In the genomic region with DNA sequence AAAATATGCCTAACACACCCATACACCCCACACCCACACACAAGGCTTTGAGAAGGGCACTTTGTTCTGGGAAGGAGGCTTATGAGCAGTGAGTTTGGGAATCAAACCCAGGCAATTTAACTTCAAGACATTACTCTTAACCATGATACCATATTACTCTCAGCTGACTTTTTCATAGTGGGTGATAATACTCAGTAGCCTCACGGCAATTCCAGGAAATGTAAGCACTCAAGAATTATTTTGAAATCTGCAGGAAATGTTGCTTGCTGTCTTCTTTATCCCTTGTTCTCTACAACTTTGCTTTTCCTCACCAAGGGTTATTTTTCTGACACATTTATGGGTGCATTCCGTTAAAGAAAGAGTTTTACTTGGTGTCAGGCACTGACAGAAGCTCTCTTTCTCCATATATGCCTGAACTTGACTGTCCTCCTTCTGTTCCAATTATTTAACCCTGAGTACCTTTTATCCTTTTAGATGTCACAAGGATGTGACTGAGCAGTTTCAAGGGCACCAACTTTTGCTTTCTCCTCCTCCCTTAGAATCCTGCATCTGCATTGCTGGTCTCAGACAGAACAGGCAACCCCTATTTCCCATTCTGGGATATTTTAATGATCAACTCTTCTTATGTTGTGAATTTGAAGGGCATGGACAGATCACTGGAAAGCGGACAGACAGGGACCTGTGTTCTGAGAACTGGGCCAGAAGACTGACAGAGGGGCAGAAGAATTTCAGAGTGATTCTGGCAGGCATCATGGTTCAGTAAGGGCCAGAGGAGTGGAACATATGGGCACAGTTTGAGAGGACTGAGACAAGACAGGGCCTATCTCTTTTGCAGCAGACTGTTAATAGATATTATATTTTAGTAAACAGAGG, we compare ENCODE assay signal across 11 cellular contexts. TPM values are rescaled to one million over a fixed set of nuclear protein-coding genes. Genes with fewer than 3 reads are reported as not detected.
A peak's percentile ranks its signal among the peaks of the same experiment; 100 is the strongest.
DNase-seq lines count a peak whose midpoint lies in the region; ATAC-seq and TF ChIP-seq lines count a peak whose summit lies in the region.
"Not testable (repeated sequence)": the region's sequence is repeated elsewhere in the genome, so short reads cannot be mapped to it uniquely, and the experiment has no call there.
"Had no signal": no experiment of that assay in that cellular context is flagged by ENCODE, and none has a peak within 500 bp of the region (broad histone marks: within the 10 kb centered on the region; RNA-seq: fewer than 3 reads in every experiment).

No MANE protein-coding gene starts in this region.

- POLR2A ChIA-PET in HEK293 (lab: Yijun Ruan, JAX); activated CD4-positive, alpha-beta T cell treated with anti-CD3 and anti-CD28 coated beads, Interleukin-2, amount 10 ng/mL, durations not matched to agents 7 days and 5 days (lab: Charles Lee): not testable (repeated sequence)

- TF ChIP-seq CTCF in HEK293 (tag by site-specific recombination; IDR thresholded peaks at IDR 0.05) = not testable (repeated sequence)

- not testable (repeated sequence) for H3K4me1 ChIP-seq in HEK293 (ENCODE audit: control insufficient read depth, insufficient read depth, low read length)

- peak overlapping the region; percentile 66 for H3K27ac Mint-ChIP-seq in T-helper 1 cell treated with Interleukin-12 subunit alpha and Interleukin-12 subunit beta and Interleukin-4 antibody, amounts not matched to agents 30 μg/mL and 1 μg/mL, for 36 hours
- H3K27ac Mint-ChIP-seq in activated CD4-positive, alpha-beta T cell treated with anti-CD3 and anti-CD28 coated beads, Interleukin-2, amount 10 ng/mL, durations not matched to agents 7 days and 5 days = peak overlapping the region; percentile 79
- peak overlapping the region; percentile 64 for H3K27ac Mint-ChIP-seq in activated T-cell treated with anti-CD3 and anti-CD28 coated beads, Interleukin-2, amount 50 U/mL, for 72 hours
- H3K27ac Mint-ChIP-seq in activated naive CD8-positive, alpha-beta T cell = peak overlapping the region; percentile 28
- H3K27ac Mint-ChIP-seq in stimulated activated memory B cell treated with anti-CD40 and anti-IgM and Interleukin-4, amounts not matched to agents 10 μg/mL and 1 μg/mL and 100 μg/mL, for 72 hours = peak overlapping the region; percentile 2

- not testable (repeated sequence) for H3K27me3 Mint-ChIP-seq in T-helper 1 cell treated with Interleukin-12 subunit alpha and Interleukin-12 subunit beta and Interleukin-4 antibody, amounts not matched to agents 30 μg/mL and 1 μg/mL, for 36 hours (ENCODE audit: low read depth); activated T-cell treated with anti-CD3 and anti-CD28 coated beads, Interleukin-2, amount 50 U/mL, for 72 hours (ENCODE audit: low read depth); activated naive CD8-positive, alpha-beta T cell; stimulated activated memory B cell treated with anti-CD40 and anti-IgM and Interleukin-4, amounts not matched to agents 10 μg/mL and 1 μg/mL and 100 μg/mL, for 72 hours
- H3K27me3 Mint-ChIP-seq in activated CD4-positive, alpha-beta T cell treated with anti-CD3 and anti-CD28 coated beads, Interleukin-2, amount 10 ng/mL, durations not matched to agents 7 days and 5 days = peaks cover 17% of the 10 kb centered on the region

- H3K4me3 ChIP-seq in HEK293 (ENCODE audit: low read depth, low read length) = not testable (repeated sequence)

- H3K36me3 Mint-ChIP-seq in T-helper 1 cell treated with Interleukin-12 subunit alpha and Interleukin-12 subunit beta and Interleukin-4 antibody, amounts not matched to agents 30 μg/mL and 1 μg/mL, for 36 hours (ENCODE audit: low read depth); activated CD4-positive, alpha-beta T cell treated with anti-CD3 and anti-CD28 coated beads, Interleukin-2, amount 10 ng/mL, durations not matched to agents 7 days and 5 days (ENCODE audit: low read depth); activated T-cell treated with anti-CD3 and anti-CD28 coated beads, Interleukin-2, amount 50 U/mL, for 72 hours (ENCODE audit: insufficient read depth in 2 of 2); activated naive CD8-positive, alpha-beta T cell; stimulated activated memory B cell treated with anti-CD40 and anti-IgM and Interleukin-4, amounts not matched to agents 10 μg/mL and 1 μg/mL and 100 μg/mL, for 72 hours: not testable (repeated sequence)

- H3K4me1 Mint-ChIP-seq in T-helper 1 cell treated with Interleukin-12 subunit alpha and Interleukin-12 subunit beta and Interleukin-4 antibody, amounts not matched to agents 30 μg/mL and 1 μg/mL, for 36 hours (ENCODE audit: low read depth) = peaks cover 21% of the 10 kb centered on the region
- peaks cover 27% of the 10 kb centered on the region for H3K4me1 Mint-ChIP-seq in activated CD4-positive, alpha-beta T cell treated with anti-CD3 and anti-CD28 coated beads, Interleukin-2, amount 10 ng/mL, durations not matched to agents 7 days and 5 days
- H3K4me1 Mint-ChIP-seq in activated T-cell treated with anti-CD3 and anti-CD28 coated beads, Interleukin-2, amount 50 U/mL, for 72 hours (ENCODE audit: low read depth) = peaks cover 17% of the 10 kb centered on the region
- H3K4me1 Mint-ChIP-seq in activated naive CD8-positive, alpha-beta T cell (ENCODE audit: low read depth) = peaks cover 23% of the 10 kb centered on the region
- H3K4me1 Mint-ChIP-seq in stimulated activated memory B cell treated with anti-CD40 and anti-IgM and Interleukin-4, amounts not matched to agents 10 μg/mL and 1 μg/mL and 100 μg/mL, for 72 hours = not testable (repeated sequence)

- H3K36me3 ChIP-seq in HEK293 (ENCODE audit: control insufficient read depth in 2 of 2, insufficient read depth in 1 of 2, low read length in 2 of 2) = not testable (repeated sequence)

- not testable (repeated sequence) for H3K27ac ChIP-seq in HEK293 (ENCODE audit: extremely low read depth, low read depth, low read length)

- not testable (repeated sequence) for H3K9me3 Mint-ChIP-seq in T-helper 1 cell treated with Interleukin-12 subunit alpha and Interleukin-12 subunit beta and Interleukin-4 antibody, amounts not matched to agents 30 μg/mL and 1 μg/mL, for 36 hours; activated CD4-positive, alpha-beta T cell treated with anti-CD3 and anti-CD28 coated beads, Interleukin-2, amount 10 ng/mL, durations not matched to agents 7 days and 5 days; activated T-cell treated with anti-CD3 and anti-CD28 coated beads, Interleukin-2, amount 50 U/mL, for 72 hours; activated naive CD8-positive, alpha-beta T cell (ENCODE audit: low read depth); stimulated activated memory B cell treated with anti-CD40 and anti-IgM and Interleukin-4, amounts not matched to agents 10 μg/mL and 1 μg/mL and 100 μg/mL, for 72 hours

- peak overlapping the region; percentile 51 for H3K4me3 Mint-ChIP-seq in T-helper 1 cell treated with Interleukin-12 subunit alpha and Interleukin-12 subunit beta and Interleukin-4 antibody, amounts not matched to agents 30 μg/mL and 1 μg/mL, for 36 hours
- H3K4me3 Mint-ChIP-seq in activated CD4-positive, alpha-beta T cell treated with anti-CD3 and anti-CD28 coated beads, Interleukin-2, amount 10 ng/mL, durations not matched to agents 7 days and 5 days = peak overlapping the region; percentile 26
- peak overlapping the region; percentile 4 to 62 for H3K4me3 Mint-ChIP-seq in activated T-cell treated with anti-CD3 and anti-CD28 coated beads, Interleukin-2, amount 50 U/mL, for 72 hours
- H3K4me3 Mint-ChIP-seq in activated naive CD8-positive, alpha-beta T cell; stimulated activated memory B cell treated with anti-CD40 and anti-IgM and Interleukin-4, amounts not matched to agents 10 μg/mL and 1 μg/mL and 100 μg/mL, for 72 hours: not testable (repeated sequence)

- peak; percentile 36 to 49 for ATAC-seq in activated T-cell treated with anti-CD3 and anti-CD28 coated beads, Interleukin-2, amount 50 U/mL, for 72 hours (replicated peaks in 1 of 2)
- not testable (repeated sequence) for ATAC-seq in stimulated activated memory B cell treated with anti-CD40 and anti-IgM and Interleukin-4, amounts not matched to agents 10 μg/mL and 1 μg/mL and 100 μg/mL, for 72 hours

- CTCF ChIA-PET in HEK293 (lab: Yijun Ruan, JAX); activated CD4-positive, alpha-beta T cell treated with anti-CD3 and anti-CD28 coated beads, Interleukin-2, amount 10 ng/mL, durations not matched to agents 7 days and 5 days (lab: Charles Lee): not testable (repeated sequence)

- H3K9me3 ChIP-seq in HEK293 (ENCODE audit: control insufficient read depth, insufficient read depth, low read depth, low read length) = not testable (repeated sequence)

- DNase-seq in activated CD4-positive, alpha-beta T cell treated with anti-CD3 and anti-CD28 coated beads, Interleukin-2, amount 10 ng/mL, durations not matched to agents 7 days and 5 days = peak; percentile 12
- not testable (repeated sequence) for DNase-seq in activated T-cell treated with anti-CD3 and anti-CD28 coated beads, Interleukin-2, amount 50 U/mL, for 72 hours
- peak; percentile 71 for DNase-seq in cerebellar cortex (ENCODE audit: low spot score)

TF ChIP-seq in HEK293, 187 proteins besides CTCF, POLR2A, EP300 and RAD21:
- TF ChIP-seq, protein P1, sequence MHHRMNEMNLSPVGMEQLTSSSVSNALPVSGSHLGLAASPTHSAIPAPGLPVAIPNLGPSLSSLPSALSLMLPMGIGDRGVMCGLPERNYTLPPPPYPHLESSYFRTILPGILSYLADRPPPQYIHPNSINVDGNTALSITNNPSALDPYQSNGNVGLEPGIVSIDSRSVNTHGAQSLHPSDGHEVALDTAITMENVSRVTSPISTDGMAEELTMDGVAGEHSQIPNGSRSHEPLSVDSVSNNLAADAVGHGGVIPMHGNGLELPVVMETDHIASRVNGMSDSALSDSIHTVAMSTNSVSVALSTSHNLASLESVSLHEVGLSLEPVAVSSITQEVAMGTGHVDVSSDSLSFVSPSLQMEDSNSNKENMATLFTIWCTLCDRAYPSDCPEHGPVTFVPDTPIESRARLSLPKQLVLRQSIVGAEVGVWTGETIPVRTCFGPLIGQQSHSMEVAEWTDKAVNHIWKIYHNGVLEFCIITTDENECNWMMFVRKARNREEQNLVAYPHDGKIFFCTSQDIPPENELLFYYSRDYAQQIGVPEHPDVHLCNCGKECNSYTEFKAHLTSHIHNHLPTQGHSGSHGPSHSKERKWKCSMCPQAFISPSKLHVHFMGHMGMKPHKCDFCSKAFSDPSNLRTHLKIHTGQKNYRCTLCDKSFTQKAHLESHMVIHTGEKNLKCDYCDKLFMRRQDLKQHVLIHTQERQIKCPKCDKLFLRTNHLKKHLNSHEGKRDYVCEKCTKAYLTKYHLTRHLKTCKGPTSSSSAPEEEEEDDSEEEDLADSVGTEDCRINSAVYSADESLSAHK (tag by site-specific recombination; IDR thresholded peaks at IDR 0.05) = 0 out of 2 replicates have a peak, but pooled peaks have one; percentile 36

RNA-seq across cellular contexts. Expression of gene FAM178B, which starts 36.9 kb away (rescaled TPM):
- under 1 TPM; 0.47 to 0.79 TPM for total RNA-seq in activated CD4-positive, alpha-beta T cell treated with anti-CD3 and anti-CD28 coated beads, Interleukin-2, amount 10 ng/mL, durations not matched to agents 7 days and 5 days
- total RNA-seq in activated T-cell treated with anti-CD3 and anti-CD28 coated beads, Interleukin-2, amount 50 U/mL, for 72 hours = 1 to 10 TPM; 1.0 to 1.2 TPM
- total RNA-seq: Caco-2, GM23248, MCF 10A, Right ventricle myocardium inferior had no signal

Comparison
In these comparisons a context has a peak if more than half of its experiments do, and no peak if none do; other contexts are left out.
1. H3K27ac Mint-ChIP-seq: peak in every context shown above with its lines; median percentile 79 in activated CD4-positive, alpha-beta T cell treated with anti-CD3 and anti-CD28 coated beads, Interleukin-2, amount 10 ng/mL, durations not matched to agents 7 days and 5 days; 66 in T-helper 1 cell treated with Interleukin-12 subunit alpha and Interleukin-12 subunit beta and Interleukin-4 antibody, amounts not matched to agents 30 μg/mL and 1 μg/mL, for 36 hours; 64 in activated T-cell treated with anti-CD3 and anti-CD28 coated beads, Interleukin-2, amount 50 U/mL, for 72 hours; 28 in activated naive CD8-positive, alpha-beta T cell; 2 in stimulated activated memory B cell treated with anti-CD40 and anti-IgM and Interleukin-4, amounts not matched to agents 10 μg/mL and 1 μg/mL and 100 μg/mL, for 72 hours.